ENCODE assay signal across 13 cellular contexts in the genomic region with DNA sequence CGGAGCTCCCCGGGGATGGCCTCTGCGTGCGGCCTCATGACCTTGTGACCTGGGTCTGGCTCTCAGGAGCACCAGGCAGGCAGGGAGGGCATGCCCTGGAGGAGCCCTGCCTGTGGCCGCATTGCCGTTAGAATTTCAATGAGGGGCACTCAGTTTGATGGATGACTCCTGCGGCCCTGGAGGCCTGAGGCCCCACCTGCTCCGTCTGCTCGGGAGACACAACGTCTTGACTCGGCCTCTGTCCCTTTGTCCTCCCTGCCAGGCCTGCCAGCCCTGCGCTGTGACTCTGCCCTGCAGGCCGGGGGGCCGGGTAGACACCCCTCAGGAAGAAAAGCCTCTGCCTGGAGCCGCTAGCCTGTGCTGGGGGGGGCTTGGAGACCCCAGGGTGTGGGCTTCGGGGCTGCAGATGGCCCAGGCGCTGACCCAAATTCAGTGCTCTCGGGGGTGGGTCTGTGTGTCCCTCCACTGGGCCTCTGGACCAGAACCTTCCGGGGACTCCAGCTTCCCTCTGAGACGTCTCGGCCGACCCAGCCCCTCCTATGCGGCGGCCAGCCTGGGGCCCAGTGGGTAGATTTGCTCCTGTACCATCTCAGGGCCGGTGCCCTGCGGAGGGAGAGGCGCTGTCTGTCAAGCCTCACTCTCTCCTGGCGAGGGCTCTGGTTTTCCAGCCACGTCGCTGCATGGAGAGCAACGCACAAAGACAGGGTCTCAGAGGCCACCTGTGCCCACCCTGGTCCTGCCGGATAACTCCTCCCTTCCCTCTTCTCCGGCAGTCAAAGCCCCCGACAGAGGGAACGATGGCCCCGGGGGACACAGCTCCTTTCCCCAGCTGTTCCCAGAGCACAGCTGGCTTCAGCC.
"Had no signal": no experiment of that assay in that cellular context is flagged by ENCODE, and none has a peak within 500 bp of the region (broad histone marks: within the 10 kb centered on the region; RNA-seq: fewer than 3 reads in every experiment).

No MANE protein-coding gene starts in this region.

- H3K4me1 Mint-ChIP-seq: activated CD4-positive, alpha-beta T cell treated with anti-CD3 and anti-CD28 coated beads, Interleukin-2, amount 10 ng/mL, durations not matched to agents 24 days and 14 days; activated naive CD4-positive, alpha-beta T cell treated with anti-CD3 and anti-CD28 coated beads, Interleukin-2, amount 10 ng/mL, durations not matched to agents 7 days and 5 days; natural killer cell; T-cell had no signal

- H3K36me3 ChIP-seq: gastrocnemius medialis, stomach had no signal

- H3K4me3 ChIP-seq: coronary artery, gastrocnemius medialis, mucosa of descending colon, stomach had no signal

- H3K27ac ChIP-seq: coronary artery, gastrocnemius medialis, stomach, VCaP had no signal

- H3K4me1 ChIP-seq: gastrocnemius medialis, stomach had no signal

- H3K4me3 Mint-ChIP-seq: activated CD4-positive, alpha-beta T cell treated with anti-CD3 and anti-CD28 coated beads, Interleukin-2, amount 10 ng/mL, durations not matched to agents 24 days and 14 days; activated naive CD4-positive, alpha-beta T cell treated with anti-CD3 and anti-CD28 coated beads, Interleukin-2, amount 10 ng/mL, durations not matched to agents 7 days and 5 days; natural killer cell; T-cell had no signal

- H3K36me3 Mint-ChIP-seq: activated naive CD4-positive, alpha-beta T cell treated with anti-CD3 and anti-CD28 coated beads, Interleukin-2, amount 10 ng/mL, durations not matched to agents 7 days and 5 days; natural killer cell; T-cell had no signal

- DNase-seq: activated CD4-positive, alpha-beta T cell treated with anti-CD3 and anti-CD28 coated beads, Interleukin-2, amount 10 ng/mL, durations not matched to agents 24 days and 14 days; activated naive CD4-positive, alpha-beta T cell treated with anti-CD3 and anti-CD28 coated beads, Interleukin-2, amount 10 ng/mL, durations not matched to agents 7 days and 5 days; caudate nucleus; effector CD8-positive, alpha-beta T cell; natural killer cell; stimulated activated CD4-positive, alpha-beta T cell treated with anti-CD3 and anti-CD28 coated beads, Interleukin-4, amount 100 ng/mL, for 4 hours; stomach; T-cell; T1000 had no signal

- ATAC-seq: gastrocnemius medialis, T-cell had no signal

- H3K9me3 ChIP-seq: gastrocnemius medialis, mucosa of descending colon, stomach had no signal

- H3K27me3 Mint-ChIP-seq: activated CD4-positive, alpha-beta T cell treated with anti-CD3 and anti-CD28 coated beads, Interleukin-2, amount 10 ng/mL, durations not matched to agents 24 days and 14 days; T-cell had no signal

- H3K9me3 Mint-ChIP-seq: activated CD4-positive, alpha-beta T cell treated with anti-CD3 and anti-CD28 coated beads, Interleukin-2, amount 10 ng/mL, durations not matched to agents 24 days and 14 days; activated naive CD4-positive, alpha-beta T cell treated with anti-CD3 and anti-CD28 coated beads, Interleukin-2, amount 10 ng/mL, durations not matched to agents 7 days and 5 days; natural killer cell; T-cell had no signal

- H3K27ac Mint-ChIP-seq: activated CD4-positive, alpha-beta T cell treated with anti-CD3 and anti-CD28 coated beads, Interleukin-2, amount 10 ng/mL, durations not matched to agents 24 days and 14 days; activated naive CD4-positive, alpha-beta T cell treated with anti-CD3 and anti-CD28 coated beads, Interleukin-2, amount 10 ng/mL, durations not matched to agents 7 days and 5 days; natural killer cell; T-cell had no signal
